Comparison of ENCODE assay signal across 20 cellular contexts in genomic region chr4:81467672-81467964, GRCh38. TPM values are rescaled to one million over a fixed set of nuclear protein-coding genes. Genes with fewer than 3 reads are reported as not detected.
DNase-seq lines count a peak whose midpoint lies in the region; ATAC-seq and TF ChIP-seq lines count a peak whose summit lies in the region.
"Had no signal": no experiment of that assay in that cellular context is flagged by ENCODE, and none has a peak within 500 bp of the region (broad histone marks: within the 10 kb centered on the region; RNA-seq: fewer than 3 reads in every experiment).

No MANE protein-coding gene starts in this region.

- H3K4me1 ChIP-seq in KMS-11 (ENCODE audit: low read depth, poor library complexity, severe bottlenecking) = peaks cover 65% of the 10 kb centered on the region

- H3K27ac ChIP-seq in KMS-11 = no peak overlapping the region; the same call in 1 of the 2 replicates
- H3K27ac ChIP-seq: coronary artery, esophagus muscularis mucosa, tibial artery had no signal

- no peaks in the 10 kb centered on the region for H3K27me3 Mint-ChIP-seq in activated naive CD4-positive, alpha-beta T cell treated with anti-CD3 and anti-CD28 coated beads, Interleukin-2, amount 50 U/mL, for 24 hours
- H3K27me3 Mint-ChIP-seq in activated B cell treated with CpG ODN at 0.5 μM for 24 hours (no peaks in the 10 kb centered on the region), nephron (ENCODE audit: low read depth) (peaks cover 5% of the 10 kb centered on the region)
- no peaks in the 10 kb centered on the region for H3K27me3 Mint-ChIP-seq in activated T-helper 17 cell treated with anti-CD3 and anti-CD28 coated beads, Interleukin-2, amount 50 U/mL, for 72 hours
- H3K27me3 Mint-ChIP-seq: effector memory CD8-positive, alpha-beta T cell had no signal

- peaks cover 1% of the 10 kb centered on the region for H3K36me3 Mint-ChIP-seq in activated naive CD4-positive, alpha-beta T cell treated with anti-CD3 and anti-CD28 coated beads, Interleukin-2, amount 50 U/mL, for 24 hours
- peaks cover 0 to 12% of the 10 kb centered on the region in 2 donors for H3K36me3 Mint-ChIP-seq in activated naive CD4-positive, alpha-beta T cell treated with anti-CD3 and anti-CD28 coated beads, Interleukin-2, amount 50 U/mL, for 72 hours
- H3K36me3 Mint-ChIP-seq in activated B cell treated with CpG ODN at 0.5 μM for 24 hours (ENCODE audit: low read depth) = peaks cover 43% of the 10 kb centered on the region
- no peaks in the 10 kb centered on the region for H3K36me3 Mint-ChIP-seq in nephron (ENCODE audit: low read depth)
- H3K36me3 Mint-ChIP-seq in activated T-helper 17 cell treated with anti-CD3 and anti-CD28 coated beads, Interleukin-2, amount 50 U/mL, for 72 hours (ENCODE audit: low read depth) = no peaks in the 10 kb centered on the region
- H3K36me3 Mint-ChIP-seq: activated CD8-positive, alpha-beta memory T cell treated with anti-CD3 and anti-CD28 coated beads, Interleukin-2, amount 10 ng/mL, durations not matched to agents 7 days and 5 days had no signal

- ATAC-seq in activated naive CD4-positive, alpha-beta T cell treated with anti-CD3 and anti-CD28 coated beads, Interleukin-2, amount 50 U/mL, for 72 hours = no peak
- ATAC-seq in activated B cell treated with CpG ODN at 0.5 μM for 24 hours (ENCODE audit: low read depth) = no peak
- ATAC-seq in activated T-helper 17 cell treated with anti-CD3 and anti-CD28 coated beads, Interleukin-2, amount 50 U/mL, for 72 hours (replicated peaks) = no peak
- ATAC-seq: activated CD8-positive, alpha-beta memory T cell treated with anti-CD3 and anti-CD28 coated beads, Interleukin-2, amount 10 ng/mL, durations not matched to agents 7 days and 5 days; effector memory CD8-positive, alpha-beta T cell; left cardiac atrium had no signal

- H3K4me3 Mint-ChIP-seq in activated naive CD4-positive, alpha-beta T cell treated with anti-CD3 and anti-CD28 coated beads, Interleukin-2, amount 50 U/mL, for 24 hours = peak overlapping the region; percentile 28
- H3K4me3 Mint-ChIP-seq in activated B cell treated with CpG ODN at 0.5 μM for 24 hours = no peak overlapping the region
- H3K4me3 Mint-ChIP-seq in nephron = peak overlapping the region in 2 of 3 experiments; percentile 26 to 48
- H3K4me3 Mint-ChIP-seq in activated T-helper 17 cell treated with anti-CD3 and anti-CD28 coated beads, Interleukin-2, amount 50 U/mL, for 72 hours = no peak overlapping the region
- H3K4me3 Mint-ChIP-seq: activated CD4-positive, alpha-beta T cell treated with anti-CD3 and anti-CD28 coated beads, Interleukin-2, amount 10 ng/mL, durations not matched to agents 7 days and 5 days; activated CD8-positive, alpha-beta memory T cell treated with anti-CD3 and anti-CD28 coated beads, Interleukin-2, amount 10 ng/mL, durations not matched to agents 7 days and 5 days; activated naive CD4-positive, alpha-beta T cell treated with anti-CD3 and anti-CD28 coated beads for 36 hours; effector memory CD8-positive, alpha-beta T cell; H9 had no signal

- H3K79me2 ChIP-seq in KMS-11 (ENCODE audit: insufficient read depth, low read depth) = peaks cover 88% of the 10 kb centered on the region

- POLR2A ChIA-PET in activated B cell treated with CpG ODN at 0.5 μM for 24 hours (lab: Charles Lee) = interaction anchor here (0.6 to 1.9 kb wide), 5 partner anchors 154 to 802 kb away, joined by 3 to 14 read pairs (median 3); no protein-coding TSS in a partner anchor

- H3K4me3 ChIP-seq in KMS-11 (IDR thresholded peaks at IDR 0.05; ENCODE audit: insufficient read depth, low read depth, low read length) = no peak overlapping the region
- H3K4me3 ChIP-seq: coronary artery, esophagus muscularis mucosa, smooth muscle cell, stomach, tibial artery had no signal

- TF ChIP-seq CTCF in KMS-11 (conservative IDR thresholded peaks at IDR 0.05; ENCODE audit: low read depth, low read length) (peak; percentile 44), activated B cell treated with CpG ODN at 0.5 μM for 24 hours (IDR thresholded peaks at IDR 0.05) (peak; percentile 15), nephron (IDR thresholded peaks at IDR 0.05; ENCODE audit: unreplicated experiment in 3 of 3) (no peak)

- no peak overlapping the region for H3K27ac Mint-ChIP-seq in activated naive CD4-positive, alpha-beta T cell treated with anti-CD3 and anti-CD28 coated beads, Interleukin-2, amount 50 U/mL, for 24 hours
- no peak overlapping the region for H3K27ac Mint-ChIP-seq in activated naive CD4-positive, alpha-beta T cell treated with anti-CD3 and anti-CD28 coated beads, Interleukin-2, amount 50 U/mL, for 72 hours
- H3K27ac Mint-ChIP-seq in activated B cell treated with CpG ODN at 0.5 μM for 24 hours (no peak overlapping the region), nephron (peak overlapping the region in 1 of 3 experiments; percentile 2)
- H3K27ac Mint-ChIP-seq in activated T-helper 17 cell treated with anti-CD3 and anti-CD28 coated beads, Interleukin-2, amount 50 U/mL, for 72 hours = no peak overlapping the region
- H3K27ac Mint-ChIP-seq: activated CD4-positive, alpha-beta T cell treated with anti-CD3 and anti-CD28 coated beads, Interleukin-2, amount 10 ng/mL, durations not matched to agents 7 days and 5 days; activated CD8-positive, alpha-beta memory T cell treated with anti-CD3 and anti-CD28 coated beads, Interleukin-2, amount 10 ng/mL, durations not matched to agents 7 days and 5 days; activated naive CD4-positive, alpha-beta T cell treated with anti-CD3 and anti-CD28 coated beads for 36 hours; effector memory CD8-positive, alpha-beta T cell had no signal

- H3K36me3 ChIP-seq in KMS-11 (ENCODE audit: insufficient read depth) = no peaks in the 10 kb centered on the region
- H3K36me3 ChIP-seq: esophagus muscularis mucosa, stomach, tibial artery had no signal

- no peaks in the 10 kb centered on the region for H3K9me3 Mint-ChIP-seq in activated naive CD4-positive, alpha-beta T cell treated with anti-CD3 and anti-CD28 coated beads, Interleukin-2, amount 50 U/mL, for 24 hours
- no peaks in the 10 kb centered on the region for H3K9me3 Mint-ChIP-seq in activated naive CD4-positive, alpha-beta T cell treated with anti-CD3 and anti-CD28 coated beads, Interleukin-2, amount 50 U/mL, for 72 hours
- H3K9me3 Mint-ChIP-seq in activated B cell treated with CpG ODN at 0.5 μM for 24 hours (no peaks in the 10 kb centered on the region), nephron (no peaks in the 10 kb centered on the region)
- H3K9me3 Mint-ChIP-seq in activated T-helper 17 cell treated with anti-CD3 and anti-CD28 coated beads, Interleukin-2, amount 50 U/mL, for 72 hours = no peaks in the 10 kb centered on the region
- H3K9me3 Mint-ChIP-seq: activated CD4-positive, alpha-beta T cell treated with anti-CD3 and anti-CD28 coated beads, Interleukin-2, amount 10 ng/mL, durations not matched to agents 7 days and 5 days; activated naive CD4-positive, alpha-beta T cell treated with anti-CD3 and anti-CD28 coated beads for 36 hours; effector memory CD8-positive, alpha-beta T cell; H9 had no signal

- peaks cover 55% of the 10 kb centered on the region for H3K4me1 Mint-ChIP-seq in activated naive CD4-positive, alpha-beta T cell treated with anti-CD3 and anti-CD28 coated beads, Interleukin-2, amount 50 U/mL, for 24 hours
- H3K4me1 Mint-ChIP-seq in activated B cell treated with CpG ODN at 0.5 μM for 24 hours (peaks cover 70% of the 10 kb centered on the region), nephron (peaks cover 50% of the 10 kb centered on the region)
- H3K4me1 Mint-ChIP-seq in activated T-helper 17 cell treated with anti-CD3 and anti-CD28 coated beads, Interleukin-2, amount 50 U/mL, for 72 hours = peaks cover 18% of the 10 kb centered on the region

- H3K9ac ChIP-seq in KMS-11 = no peak overlapping the region

- intact Hi-C loops in activated B cell treated with CpG ODN at 0.5 μM for 24 hours (cut with micrococcal nuclease) = loop anchor here (1.0 kb wide), 8 partner anchors 61 to 893 kb away; no protein-coding TSS in a partner anchor

- in situ Hi-C loops in G401 (cut with HindIII; ENCODE audit: low sequenced_read_pairs) = no loop called here

- no peak for DNase-seq in activated naive CD4-positive, alpha-beta T cell treated with anti-CD3 and anti-CD28 coated beads, Interleukin-2, amount 50 U/mL, for 72 hours (ENCODE audit: low spot score in 2 of 2)
- no peak for DNase-seq in activated B cell treated with CpG ODN at 0.5 μM for 24 hours
- DNase-seq in NCI-H524 (lab: John Stamatoyannopoulos, UW) = no peak
- DNase-seq in G401 (ENCODE audit: low spot score) = no peak

- no peak overlapping the region for H2AFZ ChIP-seq in KMS-11 (ENCODE audit: low read depth)

- H4K20me1 ChIP-seq in KMS-11 (ENCODE audit: insufficient read depth) = 0 out of 2 replicates have a peak, but pooled peaks cover 4% of the 10 kb centered on the region

- H3K27me3 ChIP-seq in KMS-11 (ENCODE audit: insufficient read depth, low read depth) = no peaks in the 10 kb centered on the region
- H3K27me3 ChIP-seq: esophagus muscularis mucosa, stomach, tibial artery had no signal

- peak overlapping the region; percentile 72 for H3K4me2 ChIP-seq in KMS-11

- CTCF ChIA-PET in activated B cell treated with CpG ODN at 0.5 μM for 24 hours (lab: Charles Lee) = interaction anchor here (0.7 to 9.6 kb wide), 42 partner anchors 9 to 893 kb away, joined by 3 to 239 read pairs (median 5); no protein-coding TSS in a partner anchor

RNA-seq across cellular contexts. Expression of gene RASGEF1B, which starts 4.1 kb away (rescaled TPM):
- total RNA-seq in activated naive CD4-positive, alpha-beta T cell treated with anti-CD3 and anti-CD28 coated beads, Interleukin-2, amount 50 U/mL, for 72 hours = 10 to 100 TPM in 1 of 2 donors, 1 to 10 TPM in 1; 2.7 to 10.8 TPM
- total RNA-seq in activated B cell treated with CpG ODN at 0.5 μM for 24 hours = 40.2 and 43.7 TPM in 2 replicates
- total RNA-seq in activated T-helper 17 cell treated with anti-CD3 and anti-CD28 coated beads, Interleukin-2, amount 50 U/mL, for 72 hours = 1 to 10 TPM in 1 of 2 donors, under 1 TPM in 1; 0.61 to 8.1 TPM
- not detected in 2 replicates for total RNA-seq in G401 (2014; rRNA removed; shearing (Covaris generic))
- total RNA-seq: A172 had no signal

Comparison
In these comparisons a context has a peak if more than half of its experiments do, and no peak if none do; other contexts are left out.
1. H3K4me3 Mint-ChIP-seq: peak in activated naive CD4-positive, alpha-beta T cell treated with anti-CD3 and anti-CD28 coated beads, Interleukin-2, amount 50 U/mL, for 24 hours (single experiment) and nephron (2 of 3); none in activated B cell treated with CpG ODN at 0.5 μM for 24 hours (single experiment) and activated T-helper 17 cell treated with anti-CD3 and anti-CD28 coated beads, Interleukin-2, amount 50 U/mL, for 72 hours (single experiment).
2. CTCF ChIP-seq: peak in KMS-11 (single experiment) and activated B cell treated with CpG ODN at 0.5 μM for 24 hours (single experiment); none in nephron (0 of 3).